ENCODE assay signal across 25 cellular contexts in the genomic region with DNA sequence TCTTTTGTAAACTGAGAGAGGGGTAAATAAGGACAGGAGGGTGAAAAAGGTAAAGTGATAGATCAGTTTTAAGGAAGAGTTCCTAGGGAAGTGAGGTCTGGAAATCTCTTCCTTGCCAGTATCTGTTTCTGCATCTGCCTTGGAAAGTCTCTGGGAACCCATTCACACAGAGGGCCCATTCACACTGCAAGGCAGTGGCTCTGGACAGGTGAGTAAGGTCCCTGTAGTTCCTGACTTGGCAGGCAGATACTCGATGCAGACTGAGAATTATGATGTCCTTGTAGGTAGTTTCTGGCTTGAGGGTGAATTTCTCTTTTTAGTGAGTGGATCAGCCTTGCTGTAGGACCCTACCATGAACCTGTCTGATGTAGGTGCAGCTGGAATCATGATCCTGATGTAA.
DNase-seq lines count a peak whose midpoint lies in the region; ATAC-seq, FAIRE-seq and TF ChIP-seq lines count a peak whose summit lies in the region.
"Had no signal": no experiment of that assay in that cellular context is flagged by ENCODE, and none has a peak within 500 bp of the region (broad histone marks: within the 10 kb centered on the region; RNA-seq: fewer than 3 reads in every experiment).

No MANE protein-coding gene starts in this region.

- no peaks in the 10 kb centered on the region for H3K9me2 ChIP-seq in GM23338 (ENCODE audit: insufficient read depth)

- H3K27ac ChIP-seq in GM23338 (ENCODE audit: low read depth) (no peak overlapping the region), H9 (ENCODE audit: insufficient read length, low read depth, low read length) (no peak overlapping the region), H1 (ENCODE audit: low read depth, low read length) (no peak overlapping the region)
- H3K27ac ChIP-seq: 22Rv1; A549; BLaER1 treated with 17β-estradiol and CSF1 and Interleukin-3, amounts not matched to agents 10 nM and 100 nM; C4-2B had no signal

- no peak overlapping the region for H2AFZ ChIP-seq in GM23338
- no peak overlapping the region for H2AFZ ChIP-seq in H9 (ENCODE audit: low read length)
- no peak overlapping the region for H2AFZ ChIP-seq in H1 (ENCODE audit: low read length)

- H2AK5ac ChIP-seq in H9 (ENCODE audit: insufficient read length, low read length) (no peak overlapping the region), H1 (ENCODE audit: low read depth, low read length) (peak overlapping the region; percentile 32; the same call in 1 of the 2 replicates)

- H3K79me2 ChIP-seq in GM23338 (replicated peaks; ENCODE audit: insufficient read depth) (no peaks in the 10 kb centered on the region), H9 (ENCODE audit: insufficient read depth, low read length) (no peaks in the 10 kb centered on the region), H1 (ENCODE audit: control insufficient read depth in 1 of 2, insufficient read depth in 2 of 2, low read length in 2 of 2) (no peaks in the 10 kb centered on the region)

- peaks cover 45% of the 10 kb centered on the region for H3K4me1 ChIP-seq in GM23338 (ENCODE audit: insufficient read depth)
- H3K4me1 ChIP-seq in H9 (ENCODE audit: insufficient read depth, low read length), result peaks cover 7% of the 10 kb centered on the region; the same call in 1 of the 2 replicates
- H3K4me1 ChIP-seq in H1 (replicated peaks in 1 of 4; ENCODE audit: control insufficient read depth in 3 of 4, insufficient read depth in 4 of 4, low read length in 3 of 4), result peaks cover 4 to 9% (median 7%) of the 10 kb centered on the region in 4 experiments; a peak in 6 of 7 replicates
- H3K4me1 ChIP-seq: A549; BLaER1 treated with 17β-estradiol and CSF1 and Interleukin-3, amounts not matched to agents 10 nM and 100 nM; Caco-2 had no signal

- TF ChIP-seq POLR2A in H1 (IDR thresholded peaks at IDR 0.05; ENCODE audit: control extremely low read depth in 1 of 2, low read depth in 2 of 2, low read length in 2 of 2), result no peak

- H3K36me3 ChIP-seq in GM23338 (ENCODE audit: insufficient read depth) (no peaks in the 10 kb centered on the region), H1 (ENCODE audit: control insufficient read depth in 2 of 4, insufficient read depth in 4 of 4, low read length in 3 of 4) (no peaks in the 10 kb centered on the region; a peak in 1 of 8 replicates)
- H3K36me3 ChIP-seq: BLaER1 treated with 17β-estradiol and CSF1 and Interleukin-3, amounts not matched to agents 10 nM and 100 nM had no signal

- no peaks in the 10 kb centered on the region for H3F3A ChIP-seq in GM23338 (replicated peaks; ENCODE audit: low read depth)

- H3K14ac ChIP-seq in H9 (ENCODE audit: insufficient read depth, low read length), result no peak overlapping the region
- H3K14ac ChIP-seq in H1 (ENCODE audit: insufficient read length), result peak overlapping the region; percentile 12

- no peak overlapping the region for H2BK5ac ChIP-seq in H9 (ENCODE audit: insufficient read length, low read length)
- H2BK5ac ChIP-seq in H1 (ENCODE audit: low read depth, low read length), result peak overlapping the region; percentile 82; the same call in 1 of the 2 replicates

- POLR2A ChIA-PET in H1 (lab: Charles Lee; ENCODE audit: partially characterized antibody), result no interaction called here

- H2BK120ac ChIP-seq in H9 (ENCODE audit: low read depth, low read length, poor library complexity, severe bottlenecking) (no peak overlapping the region), H1 (replicated peaks; ENCODE audit: low read depth, low read length) (peak overlapping the region; percentile 94)

- H3K79me1 ChIP-seq in H9 (ENCODE audit: insufficient read depth, low read depth, low read length, poor library complexity, severe bottlenecking) (no peaks in the 10 kb centered on the region), H1 (ENCODE audit: low read depth, low read length) (no peaks in the 10 kb centered on the region)

- no peaks in the 10 kb centered on the region for H3K9me3 Mint-ChIP-seq in GM23338
- no peaks in the 10 kb centered on the region for H3K9me3 Mint-ChIP-seq in H9
- no peaks in the 10 kb centered on the region for H3K9me3 Mint-ChIP-seq in activated T-cell treated with anti-CD3 and anti-CD28 coated beads, Interleukin-2, amount 50 U/mL, for 4 hours
- H3K9me3 Mint-ChIP-seq: CD4-positive, alpha-beta T cell; CD8-positive, alpha-beta T cell had no signal

- peaks cover 43% of the 10 kb centered on the region for H3K4me1 Mint-ChIP-seq in GM23338
- peaks cover 41 to 46% of the 10 kb centered on the region in 2 experiments for H3K4me1 Mint-ChIP-seq in H9
- no peaks in the 10 kb centered on the region for H3K4me1 Mint-ChIP-seq in activated T-cell treated with anti-CD3 and anti-CD28 coated beads, Interleukin-2, amount 50 U/mL, for 4 hours (ENCODE audit: low read depth)
- H3K4me1 Mint-ChIP-seq: B cell had no signal

- no peak overlapping the region for H4K8ac ChIP-seq in H9 (replicated peaks; ENCODE audit: insufficient read length, low read depth, low read length)
- H4K8ac ChIP-seq in H1 (ENCODE audit: extremely low read depth, insufficient read depth, low read length), result no peak overlapping the region

- peak; percentile 78 for FAIRE-seq in H1 (lab: Jason Lieb, UNC)
- FAIRE-seq in D721Med (lab: Jason Lieb, UNC), result no peak
- FAIRE-seq: A549, G401.6, GM12891, GM19239 had no signal

- H3K4me2 ChIP-seq in GM23338 (no peak overlapping the region), H9 (ENCODE audit: insufficient read depth, insufficient read length, low read length) (no peak overlapping the region), H1 (ENCODE audit: insufficient read depth in 1 of 2, low read depth in 2 of 2, low read length in 2 of 2) (no peak overlapping the region)
- H3K4me2 ChIP-seq: A549; BLaER1 treated with 17β-estradiol and CSF1 and Interleukin-3, amounts not matched to agents 10 nM and 100 nM had no signal

- H3K36me3 Mint-ChIP-seq in GM23338 (ENCODE audit: low read depth) (no peaks in the 10 kb centered on the region), H9 (ENCODE audit: insufficient read depth in 1 of 3, low read depth in 3 of 3) (no peaks in the 10 kb centered on the region)
- H3K36me3 Mint-ChIP-seq in activated T-cell treated with anti-CD3 and anti-CD28 coated beads, Interleukin-2, amount 50 U/mL, for 4 hours (ENCODE audit: insufficient read depth), result no peaks in the 10 kb centered on the region
- H3K36me3 Mint-ChIP-seq: CD8-positive, alpha-beta T cell had no signal

- H3K23me2 ChIP-seq in H9 (ENCODE audit: insufficient read length, low read depth, low read length, poor library complexity, severe bottlenecking) (no peaks in the 10 kb centered on the region), H1 (ENCODE audit: low read depth, low read length) (no peaks in the 10 kb centered on the region)

- H3K27me3 Mint-ChIP-seq in GM23338 (ENCODE audit: insufficient read depth, low read depth, poor library complexity) (peaks cover 5% of the 10 kb centered on the region), H9 (ENCODE audit: low read depth) (no peaks in the 10 kb centered on the region)
- no peaks in the 10 kb centered on the region for H3K27me3 Mint-ChIP-seq in activated T-cell treated with anti-CD3 and anti-CD28 coated beads, Interleukin-2, amount 50 U/mL, for 4 hours (ENCODE audit: low read depth)

- H3K9me3 ChIP-seq in H9 (ENCODE audit: control insufficient read depth, low read depth, low read length), result no peaks in the 10 kb centered on the region
- H3K9me3 ChIP-seq in H1 (ENCODE audit: insufficient read depth in 2 of 2, low read depth in 1 of 2, low read length in 1 of 2), result no peaks in the 10 kb centered on the region
- H3K9me3 ChIP-seq: A549; BLaER1 treated with 17β-estradiol and CSF1 and Interleukin-3, amounts not matched to agents 10 nM and 100 nM; Caco-2 had no signal

- H3K23ac ChIP-seq in H9 (ENCODE audit: insufficient read length, low read depth, low read length), result no peak overlapping the region
- no peak overlapping the region for H3K23ac ChIP-seq in H1 (ENCODE audit: insufficient read length)

- no peak for TF ChIP-seq RAD21 in H1 (IDR thresholded peaks at IDR 0.05 in 1 of 2, conservative IDR thresholded peaks at IDR 0.05 in 1 of 2; ENCODE audit: low read depth in 2 of 2, low read length in 2 of 2)

- ATAC-seq in GM23338 (no peak), HG03442 (IDR thresholded peaks at IDR 0.05; ENCODE audit: unreplicated experiment) (no peak)
- no peak for ATAC-seq in activated T-cell treated with anti-CD3 and anti-CD28 coated beads, Interleukin-2, amount 50 U/mL, for 4 hours
- ATAC-seq: A549; CD8-positive, alpha-beta T cell had no signal

- H4K5ac ChIP-seq in H9 (ENCODE audit: insufficient read length, low read depth, low read length) (no peak overlapping the region), H1 (ENCODE audit: insufficient read length, low read depth, low read length) (peak overlapping the region; percentile 44)

- H3K18ac ChIP-seq in H9 (ENCODE audit: insufficient read length, low read depth, low read length), result no peak overlapping the region
- H3K18ac ChIP-seq in H1 (ENCODE audit: extremely low read depth, low read length), result peak overlapping the region; percentile 26

- H4K91ac ChIP-seq in H9 (ENCODE audit: insufficient read length, low read depth, low read length) (no peak overlapping the region), H1 (replicated peaks; ENCODE audit: insufficient read length, low read length) (peak overlapping the region; percentile 98)

- H2BK20ac ChIP-seq in H9 (ENCODE audit: low read depth, low read length, poor library complexity, severe bottlenecking) (no peak overlapping the region), H1 (ENCODE audit: low read length) (peak overlapping the region; percentile 56; the same call in 1 of the 2 replicates)

- H3K9ac ChIP-seq in H9 (ENCODE audit: extremely low read depth, insufficient read length, low read length), result no peak overlapping the region
- H3K9ac ChIP-seq in H1 (replicated peaks in 1 of 4; ENCODE audit: extremely low read depth in 1 of 4, low read depth in 3 of 4, low read length in 3 of 4), result no peak overlapping the region
- H3K9ac ChIP-seq: BLaER1 treated with 17β-estradiol and CSF1 and Interleukin-3, amounts not matched to agents 10 nM and 100 nM had no signal

- no peak overlapping the region for H2BK15ac ChIP-seq in H9 (ENCODE audit: low read depth, low read length)
- no peak overlapping the region for H2BK15ac ChIP-seq in H1 (ENCODE audit: low read length)

- no peak overlapping the region for H3K4me3 ChIP-seq in GM23338
- no peak overlapping the region for H3K4me3 ChIP-seq in H1 (ENCODE audit: extremely low read depth in 1 of 4, insufficient read depth in 2 of 4, low read depth in 3 of 4, low read length in 4 of 4)
- H3K4me3 ChIP-seq: A549; BLaER1 treated with 17β-estradiol and CSF1 and Interleukin-3, amounts not matched to agents 10 nM and 100 nM had no signal

- no CpG with 5 or more reads among the region's 1 CpG for WGBS in H9 (ENCODE audit: extremely low coverage, insufficient read length, low lambda C conversion rate)
- 94% methylated on average over 1 of the region's 1 CpG; no CpG with 5 or more reads in 1 of the 2 experiments for WGBS in H1 (ENCODE audit: extremely low coverage in 1 of 2, insufficient coverage in 1 of 2, insufficient read length in 1 of 2, insufficient replicate concordance in 2 of 2, low coverage in 1 of 2, low lambda C conversion rate in 2 of 2, missing lambda C conversion rate in 1 of 2), 2 experiments

- no peak for TF ChIP-seq EP300 in H1 (IDR thresholded peaks at IDR 0.05; ENCODE audit: borderline replicate concordance in 1 of 2, low read depth in 2 of 2, low read length in 2 of 2)

- H4K20me1 ChIP-seq in GM23338 (replicated peaks; ENCODE audit: insufficient read depth) (no peaks in the 10 kb centered on the region), H9 (ENCODE audit: control insufficient read depth, insufficient read depth, insufficient read length) (no peaks in the 10 kb centered on the region), H1 (replicated peaks in 1 of 2; ENCODE audit: control insufficient read depth in 1 of 2, insufficient read depth in 2 of 2, low read length in 2 of 2) (no peaks in the 10 kb centered on the region)
- H4K20me1 ChIP-seq: BLaER1 treated with 17β-estradiol and CSF1 and Interleukin-3, amounts not matched to agents 10 nM and 100 nM had no signal

- H3K4me3 Mint-ChIP-seq in GM23338 (no peak overlapping the region), H9 (no peak overlapping the region)
- H3K4me3 Mint-ChIP-seq in activated T-cell treated with anti-CD3 and anti-CD28 coated beads, Interleukin-2, amount 50 U/mL, for 4 hours, result no peak overlapping the region
- H3K4me3 Mint-ChIP-seq: B cell; CD4-positive, alpha-beta T cell; CD8-positive, alpha-beta T cell had no signal

- H3K4ac ChIP-seq in H9 (ENCODE audit: low read depth, low read length) (no peak overlapping the region), H1 (replicated peaks; ENCODE audit: insufficient read length, low read depth, low read length) (peak overlapping the region; percentile 94)

- H2BK12ac ChIP-seq in H9 (ENCODE audit: insufficient read length, low read depth, low read length), result no peak overlapping the region
- H2BK12ac ChIP-seq in H1 (ENCODE audit: low read depth, low read length), result peak overlapping the region; percentile 45

- H3K27me3 ChIP-seq in GM23338 (ENCODE audit: insufficient read depth) (no peaks in the 10 kb centered on the region), H9 (ENCODE audit: insufficient read depth, low read length) (no peaks in the 10 kb centered on the region), H1 (replicated peaks in 1 of 4; ENCODE audit: control insufficient read depth in 3 of 4, extremely low read depth in 1 of 4, insufficient read depth in 3 of 4, low read length in 3 of 4) (no peaks in the 10 kb centered on the region)
- H3K27me3 ChIP-seq: BLaER1 treated with 17β-estradiol and CSF1 and Interleukin-3, amounts not matched to agents 10 nM and 100 nM had no signal

- H3K27ac Mint-ChIP-seq in GM23338, result peak overlapping the region; percentile 86
- peak overlapping the region in 2 of 3 experiments; percentile 74 to 83; a peak in 2 of 7 replicates for H3K27ac Mint-ChIP-seq in H9
- H3K27ac Mint-ChIP-seq: B cell; CD4-positive, alpha-beta T cell; CD8-positive, alpha-beta T cell had no signal

- DNase-seq in GM23338 (ENCODE audit: low spot score) (no peak), H9 (no peak), H1 (ENCODE audit: low read depth in 1 of 2, low spot score in 2 of 2) (no peak), D721Med (ENCODE audit: insufficient read length, low spot score) (no peak)
- no peak for DNase-seq in activated T-cell treated with anti-CD3 and anti-CD28 coated beads, Interleukin-2, amount 50 U/mL, for 4 hours
- DNase-seq: AML-193; Caco-2; Calu3; CD4-positive, alpha-beta T cell; CD8-positive, alpha-beta T cell; DMS 273 treated with DMSO at 0.1 percent for 48 hours; DMS153; DMS53; DMS79; DND-41; GF-D8 had no signal

- H3K56ac ChIP-seq in H9 (ENCODE audit: insufficient read length, low read depth, low read length) (no peak overlapping the region), H1 (replicated peaks; ENCODE audit: insufficient read length, low read depth, low read length) (peak overlapping the region; percentile 17)

- no peak for TF ChIP-seq CTCF in GM23338 (conservative IDR thresholded peaks at IDR 0.05; ENCODE audit: low read depth in 2 of 2)
- no peak for TF ChIP-seq CTCF in H9 (conservative IDR thresholded peaks at IDR 0.05)
- TF ChIP-seq CTCF in H1 (IDR thresholded peaks at IDR 0.05; ENCODE audit: control extremely low read depth in 1 of 3, insufficient read depth in 1 of 3, low read depth in 1 of 3, low read length in 3 of 3), result no peak
- TF ChIP-seq CTCF in D721Med (IDR thresholded peaks at IDR 0.05; ENCODE audit: insufficient read depth, missing control alignments), result no peak

- CTCF ChIA-PET in H1 (lab: Charles Lee; ENCODE audit: partially characterized antibody), result interaction anchor here (0.6 to 1.3 kb wide), 4 partner anchors 9 to 1913 kb away, joined by 3 read pairs; no protein-coding TSS in a partner anchor

- no peak overlapping the region for H3T11ph ChIP-seq in H9 (ENCODE audit: low read length)
